1 cellular context compared by ENCODE assay signal in the genomic region with DNA sequence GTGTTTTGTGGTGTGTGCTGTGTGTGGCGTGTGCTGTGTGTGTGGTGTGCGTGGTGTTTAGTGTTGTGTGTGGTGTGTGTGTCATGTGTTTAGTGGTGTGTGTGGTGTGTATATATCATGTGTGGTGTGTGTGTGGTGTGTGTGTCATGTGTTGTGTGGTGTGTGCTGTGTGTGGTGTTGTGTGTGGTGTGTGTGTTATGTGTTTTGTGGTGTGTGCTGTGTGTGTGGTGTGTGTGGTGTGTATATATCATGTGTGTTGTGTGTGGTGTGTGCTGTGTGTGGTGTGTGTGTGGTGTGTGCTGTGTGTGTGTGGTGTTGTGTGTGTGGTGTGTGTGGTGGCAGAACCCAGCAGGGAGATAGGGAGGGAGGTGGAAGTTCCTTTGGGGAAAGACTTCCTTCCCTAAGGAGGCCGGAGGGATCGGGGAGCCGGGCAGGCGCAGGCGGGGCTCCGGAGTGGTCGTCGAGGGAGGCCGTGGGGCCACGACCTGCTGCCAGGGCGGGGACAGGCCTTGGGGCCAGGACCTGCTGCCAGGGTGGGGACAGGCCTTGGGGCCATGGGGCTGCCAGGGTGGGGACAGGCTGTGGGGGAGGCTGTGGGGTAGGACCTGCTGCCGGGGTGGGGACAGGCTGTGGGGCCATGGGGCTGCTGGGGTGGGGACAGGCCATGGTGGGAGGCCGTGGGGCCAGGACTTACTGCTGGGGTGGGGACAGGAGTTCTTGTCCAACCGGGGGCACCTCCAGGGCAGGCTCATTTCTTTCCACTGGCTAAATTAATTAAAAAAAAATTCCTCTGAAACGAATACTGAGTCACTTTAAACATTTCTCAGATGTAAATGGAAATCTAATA.
TF ChIP-seq lines count a peak whose summit lies in the region.

No MANE protein-coding gene starts in this region.

TF ChIP-seq in K562, 482 proteins besides CTCF, POLR2A, EP300 and RAD21 (continued from another document and continues in another):
- TF ChIP-seq POLR2AphosphoS2 (IDR thresholded peaks at IDR 0.05; ENCODE audit: low read length) = no peak
- TF ChIP-seq ATF1 (CRISPR knock-in tag; IDR thresholded peaks at IDR 0.05) = no peak
- TF ChIP-seq ATF1 (tag; IDR thresholded peaks at IDR 0.05) = no peak
- TF ChIP-seq HIVEP1 (CRISPR knock-in tag; IDR thresholded peaks at IDR 0.05) = no peak
- no peak for TF ChIP-seq POU5F1 (IDR thresholded peaks at IDR 0.05; ENCODE audit: borderline replicate concordance, low read depth, low read length, partially characterized antibody)
- no peak for TF ChIP-seq ZNF140 (CRISPR knock-in tag; IDR thresholded peaks at IDR 0.05)
- TF ChIP-seq, protein P1, sequence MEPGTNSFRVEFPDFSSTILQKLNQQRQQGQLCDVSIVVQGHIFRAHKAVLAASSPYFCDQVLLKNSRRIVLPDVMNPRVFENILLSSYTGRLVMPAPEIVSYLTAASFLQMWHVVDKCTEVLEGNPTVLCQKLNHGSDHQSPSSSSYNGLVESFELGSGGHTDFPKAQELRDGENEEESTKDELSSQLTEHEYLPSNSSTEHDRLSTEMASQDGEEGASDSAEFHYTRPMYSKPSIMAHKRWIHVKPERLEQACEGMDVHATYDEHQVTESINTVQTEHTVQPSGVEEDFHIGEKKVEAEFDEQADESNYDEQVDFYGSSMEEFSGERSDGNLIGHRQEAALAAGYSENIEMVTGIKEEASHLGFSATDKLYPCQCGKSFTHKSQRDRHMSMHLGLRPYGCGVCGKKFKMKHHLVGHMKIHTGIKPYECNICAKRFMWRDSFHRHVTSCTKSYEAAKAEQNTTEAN (CRISPR knock-in tag; IDR thresholded peaks at IDR 0.05) = no peak
- no peak for TF ChIP-seq NCOA1 (IDR thresholded peaks at IDR 0.05; ENCODE audit: low read depth)
- TF ChIP-seq ZNF24 (IDR thresholded peaks at IDR 0.05) = no peak
- TF ChIP-seq SIN3B (IDR thresholded peaks at IDR 0.05; ENCODE audit: low read depth) = no peak
- TF ChIP-seq, protein P2, sequence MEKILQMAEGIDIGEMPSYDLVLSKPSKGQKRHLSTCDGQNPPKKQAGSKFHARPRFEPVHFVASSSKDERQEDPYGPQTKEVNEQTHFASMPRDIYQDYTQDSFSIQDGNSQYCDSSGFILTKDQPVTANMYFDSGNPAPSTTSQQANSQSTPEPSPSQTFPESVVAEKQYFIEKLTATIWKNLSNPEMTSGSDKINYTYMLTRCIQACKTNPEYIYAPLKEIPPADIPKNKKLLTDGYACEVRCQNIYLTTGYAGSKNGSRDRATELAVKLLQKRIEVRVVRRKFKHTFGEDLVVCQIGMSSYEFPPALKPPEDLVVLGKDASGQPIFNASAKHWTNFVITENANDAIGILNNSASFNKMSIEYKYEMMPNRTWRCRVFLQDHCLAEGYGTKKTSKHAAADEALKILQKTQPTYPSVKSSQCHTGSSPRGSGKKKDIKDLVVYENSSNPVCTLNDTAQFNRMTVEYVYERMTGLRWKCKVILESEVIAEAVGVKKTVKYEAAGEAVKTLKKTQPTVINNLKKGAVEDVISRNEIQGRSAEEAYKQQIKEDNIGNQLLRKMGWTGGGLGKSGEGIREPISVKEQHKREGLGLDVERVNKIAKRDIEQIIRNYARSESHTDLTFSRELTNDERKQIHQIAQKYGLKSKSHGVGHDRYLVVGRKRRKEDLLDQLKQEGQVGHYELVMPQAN (IDR thresholded peaks at IDR 0.05; ENCODE audit: borderline replicate concordance) = peak; percentile 81
- TF ChIP-seq, protein P3, sequence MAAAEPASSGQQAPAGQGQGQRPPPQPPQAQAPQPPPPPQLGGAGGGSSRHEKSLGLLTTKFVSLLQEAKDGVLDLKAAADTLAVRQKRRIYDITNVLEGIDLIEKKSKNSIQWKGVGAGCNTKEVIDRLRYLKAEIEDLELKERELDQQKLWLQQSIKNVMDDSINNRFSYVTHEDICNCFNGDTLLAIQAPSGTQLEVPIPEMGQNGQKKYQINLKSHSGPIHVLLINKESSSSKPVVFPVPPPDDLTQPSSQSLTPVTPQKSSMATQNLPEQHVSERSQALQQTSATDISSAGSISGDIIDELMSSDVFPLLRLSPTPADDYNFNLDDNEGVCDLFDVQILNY (CRISPR knock-in tag; IDR thresholded peaks at IDR 0.05) = no peak
- TF ChIP-seq MAFK (IDR thresholded peaks at IDR 0.05; ENCODE audit: low read length) = no peak
- no peak for TF ChIP-seq CBFB (CRISPR knock-in tag; IDR thresholded peaks at IDR 0.05)
- TF ChIP-seq EP400 (IDR thresholded peaks at IDR 0.05) = no peak
- peak; percentile 91 for TF ChIP-seq HLTF (IDR thresholded peaks at IDR 0.05)
- TF ChIP-seq, protein P4, sequence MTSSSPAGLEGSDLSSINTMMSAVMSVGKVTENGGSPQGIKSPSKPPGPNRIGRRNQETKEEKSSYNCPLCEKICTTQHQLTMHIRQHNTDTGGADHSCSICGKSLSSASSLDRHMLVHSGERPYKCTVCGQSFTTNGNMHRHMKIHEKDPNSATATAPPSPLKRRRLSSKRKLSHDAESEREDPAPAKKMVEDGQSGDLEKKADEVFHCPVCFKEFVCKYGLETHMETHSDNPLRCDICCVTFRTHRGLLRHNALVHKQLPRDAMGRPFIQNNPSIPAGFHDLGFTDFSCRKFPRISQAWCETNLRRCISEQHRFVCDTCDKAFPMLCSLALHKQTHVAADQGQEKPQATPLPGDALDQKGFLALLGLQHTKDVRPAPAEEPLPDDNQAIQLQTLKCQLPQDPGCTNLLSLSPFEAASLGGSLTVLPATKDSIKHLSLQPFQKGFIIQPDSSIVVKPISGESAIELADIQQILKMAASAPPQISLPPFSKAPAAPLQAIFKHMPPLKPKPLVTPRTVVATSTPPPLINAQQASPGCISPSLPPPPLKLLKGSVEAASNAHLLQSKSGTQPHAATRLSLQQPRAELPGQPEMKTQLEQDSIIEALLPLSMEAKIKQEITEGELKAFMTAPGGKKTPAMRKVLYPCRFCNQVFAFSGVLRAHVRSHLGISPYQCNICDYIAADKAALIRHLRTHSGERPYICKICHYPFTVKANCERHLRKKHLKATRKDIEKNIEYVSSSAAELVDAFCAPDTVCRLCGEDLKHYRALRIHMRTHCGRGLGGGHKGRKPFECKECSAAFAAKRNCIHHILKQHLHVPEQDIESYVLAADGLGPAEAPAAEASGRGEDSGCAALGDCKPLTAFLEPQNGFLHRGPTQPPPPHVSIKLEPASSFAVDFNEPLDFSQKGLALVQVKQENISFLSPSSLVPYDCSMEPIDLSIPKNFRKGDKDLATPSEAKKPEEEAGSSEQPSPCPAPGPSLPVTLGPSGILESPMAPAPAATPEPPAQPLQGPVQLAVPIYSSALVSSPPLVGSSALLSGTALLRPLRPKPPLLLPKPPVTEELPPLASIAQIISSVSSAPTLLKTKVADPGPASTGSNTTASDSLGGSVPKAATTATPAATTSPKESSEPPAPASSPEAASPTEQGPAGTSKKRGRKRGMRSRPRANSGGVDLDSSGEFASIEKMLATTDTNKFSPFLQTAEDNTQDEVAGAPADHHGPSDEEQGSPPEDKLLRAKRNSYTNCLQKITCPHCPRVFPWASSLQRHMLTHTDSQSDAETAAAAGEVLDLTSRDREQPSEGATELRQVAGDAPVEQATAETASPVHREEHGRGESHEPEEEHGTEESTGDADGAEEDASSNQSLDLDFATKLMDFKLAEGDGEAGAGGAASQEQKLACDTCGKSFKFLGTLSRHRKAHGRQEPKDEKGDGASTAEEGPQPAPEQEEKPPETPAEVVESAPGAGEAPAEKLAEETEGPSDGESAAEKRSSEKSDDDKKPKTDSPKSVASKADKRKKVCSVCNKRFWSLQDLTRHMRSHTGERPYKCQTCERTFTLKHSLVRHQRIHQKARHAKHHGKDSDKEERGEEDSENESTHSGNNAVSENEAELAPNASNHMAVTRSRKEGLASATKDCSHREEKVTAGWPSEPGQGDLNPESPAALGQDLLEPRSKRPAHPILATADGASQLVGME (CRISPR knock-in tag; IDR thresholded peaks at IDR 0.05) = no peak
- no peak for TF ChIP-seq SNIP1 (IDR thresholded peaks at IDR 0.05; ENCODE audit: low read depth)
- TF ChIP-seq ZNF212 (CRISPR knock-in tag; IDR thresholded peaks at IDR 0.05) = no peak
- TF ChIP-seq ZKSCAN1 (IDR thresholded peaks at IDR 0.05; ENCODE audit: low read depth, low read length) = no peak
- 0 out of 4 replicates have a peak, but pooled peaks of 1 of the 2 experiments have one; percentile 73 for TF ChIP-seq CSDE1 (IDR thresholded peaks at IDR 0.05)
- TF ChIP-seq, protein P5, sequence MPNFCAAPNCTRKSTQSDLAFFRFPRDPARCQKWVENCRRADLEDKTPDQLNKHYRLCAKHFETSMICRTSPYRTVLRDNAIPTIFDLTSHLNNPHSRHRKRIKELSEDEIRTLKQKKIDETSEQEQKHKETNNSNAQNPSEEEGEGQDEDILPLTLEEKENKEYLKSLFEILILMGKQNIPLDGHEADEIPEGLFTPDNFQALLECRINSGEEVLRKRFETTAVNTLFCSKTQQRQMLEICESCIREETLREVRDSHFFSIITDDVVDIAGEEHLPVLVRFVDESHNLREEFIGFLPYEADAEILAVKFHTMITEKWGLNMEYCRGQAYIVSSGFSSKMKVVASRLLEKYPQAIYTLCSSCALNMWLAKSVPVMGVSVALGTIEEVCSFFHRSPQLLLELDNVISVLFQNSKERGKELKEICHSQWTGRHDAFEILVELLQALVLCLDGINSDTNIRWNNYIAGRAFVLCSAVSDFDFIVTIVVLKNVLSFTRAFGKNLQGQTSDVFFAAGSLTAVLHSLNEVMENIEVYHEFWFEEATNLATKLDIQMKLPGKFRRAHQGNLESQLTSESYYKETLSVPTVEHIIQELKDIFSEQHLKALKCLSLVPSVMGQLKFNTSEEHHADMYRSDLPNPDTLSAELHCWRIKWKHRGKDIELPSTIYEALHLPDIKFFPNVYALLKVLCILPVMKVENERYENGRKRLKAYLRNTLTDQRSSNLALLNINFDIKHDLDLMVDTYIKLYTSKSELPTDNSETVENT (CRISPR knock-in tag; IDR thresholded peaks at IDR 0.05) = no peak
- TF ChIP-seq SRSF3 (IDR thresholded peaks at IDR 0.05; ENCODE audit: insufficient read depth, low read length) = no peak
- TF ChIP-seq SAP30 (IDR thresholded peaks at IDR 0.05; ENCODE audit: borderline replicate concordance, insufficient read depth, low read depth, low read length, poor library complexity, severe bottlenecking) = no peak
- TF ChIP-seq NEUROD1 (IDR thresholded peaks at IDR 0.05; ENCODE audit: borderline replicate concordance, low read depth, low read length, partially characterized antibody) = no peak
- TF ChIP-seq TAL1 (IDR thresholded peaks at IDR 0.05) = peak; percentile 34; the same call in 1 of the 2 replicates
- no peak for TF ChIP-seq ETV1 (tag; conservative IDR thresholded peaks at IDR 0.05; ENCODE audit: low read depth)
- TF ChIP-seq SMAD2 (IDR thresholded peaks at IDR 0.05; ENCODE audit: low read depth, low read length) = no peak
- TF ChIP-seq, protein P6, sequence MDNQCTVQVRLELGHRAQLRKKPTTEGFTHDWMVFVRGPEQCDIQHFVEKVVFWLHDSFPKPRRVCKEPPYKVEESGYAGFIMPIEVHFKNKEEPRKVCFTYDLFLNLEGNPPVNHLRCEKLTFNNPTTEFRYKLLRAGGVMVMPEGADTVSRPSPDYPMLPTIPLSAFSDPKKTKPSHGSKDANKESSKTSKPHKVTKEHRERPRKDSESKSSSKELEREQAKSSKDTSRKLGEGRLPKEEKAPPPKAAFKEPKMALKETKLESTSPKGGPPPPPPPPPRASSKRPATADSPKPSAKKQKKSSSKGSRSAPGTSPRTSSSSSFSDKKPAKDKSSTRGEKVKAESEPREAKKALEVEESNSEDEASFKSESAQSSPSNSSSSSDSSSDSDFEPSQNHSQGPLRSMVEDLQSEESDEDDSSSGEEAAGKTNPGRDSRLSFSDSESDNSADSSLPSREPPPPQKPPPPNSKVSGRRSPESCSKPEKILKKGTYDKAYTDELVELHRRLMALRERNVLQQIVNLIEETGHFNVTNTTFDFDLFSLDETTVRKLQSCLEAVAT (IDR thresholded peaks at IDR 0.05) = peak; percentile 82 to 88; a peak in 3 of 4 replicates
- TF ChIP-seq SMARCC2 (IDR thresholded peaks at IDR 0.05; ENCODE audit: low read depth) = no peak
- TF ChIP-seq, protein P7, sequence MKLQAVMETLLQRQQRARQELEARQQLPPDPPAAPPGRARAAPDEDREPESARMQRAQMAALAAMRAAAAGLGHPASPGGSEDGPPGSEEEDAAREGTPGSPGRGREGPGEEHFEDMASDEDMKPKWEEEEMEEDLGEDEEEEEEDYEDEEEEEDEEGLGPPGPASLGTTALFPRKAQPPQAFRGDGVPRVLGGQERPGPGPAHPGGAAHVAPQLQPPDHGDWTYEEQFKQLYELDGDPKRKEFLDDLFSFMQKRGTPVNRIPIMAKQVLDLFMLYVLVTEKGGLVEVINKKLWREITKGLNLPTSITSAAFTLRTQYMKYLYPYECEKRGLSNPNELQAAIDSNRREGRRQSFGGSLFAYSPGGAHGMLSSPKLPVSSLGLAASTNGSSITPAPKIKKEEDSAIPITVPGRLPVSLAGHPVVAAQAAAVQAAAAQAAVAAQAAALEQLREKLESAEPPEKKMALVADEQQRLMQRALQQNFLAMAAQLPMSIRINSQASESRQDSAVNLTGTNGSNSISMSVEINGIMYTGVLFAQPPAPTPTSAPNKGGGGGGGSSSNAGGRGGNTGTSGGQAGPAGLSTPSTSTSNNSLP (IDR thresholded peaks at IDR 0.05; ENCODE audit: borderline replicate concordance, low read depth, low read length) = no peak
- no peak for TF ChIP-seq ESRRA (IDR thresholded peaks at IDR 0.05; ENCODE audit: borderline replicate concordance, low read depth)
- TF ChIP-seq ZNF175 (CRISPR knock-in tag; IDR thresholded peaks at IDR 0.05; ENCODE audit: low read depth) = no peak
- TF ChIP-seq TOE1 (IDR thresholded peaks at IDR 0.05; ENCODE audit: borderline replicate concordance) = peak; percentile 77
- no peak for TF ChIP-seq TOE1 (CRISPR knock-in tag; IDR thresholded peaks at IDR 0.05; ENCODE audit: borderline replicate concordance, low read depth)
